ENCODE assay signal across 8 cellular contexts in the genomic region with DNA sequence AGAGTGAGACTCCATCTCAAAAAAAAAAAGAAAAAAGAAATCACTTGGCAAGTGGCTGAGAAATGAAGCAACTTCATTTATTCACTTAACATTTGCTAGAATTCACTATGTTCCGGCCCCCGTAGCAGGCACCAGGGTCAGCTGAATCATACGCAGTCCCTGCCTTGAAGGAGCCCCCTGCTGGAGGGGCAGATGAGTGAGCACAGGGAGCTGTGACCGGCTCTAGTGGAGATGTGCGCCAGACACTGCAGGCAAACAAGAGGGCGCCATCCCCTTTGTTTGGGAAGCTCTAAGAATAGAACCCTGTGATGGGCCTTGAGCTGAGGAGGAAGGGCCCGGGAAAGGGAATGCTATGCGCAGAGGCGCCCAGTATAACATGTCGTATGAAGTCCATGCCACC. TPM values are rescaled to one million over a fixed set of nuclear protein-coding genes. Genes with fewer than 3 reads are reported as not detected.
DNase-seq lines count a peak whose midpoint lies in the region; ATAC-seq, FAIRE-seq and TF ChIP-seq lines count a peak whose summit lies in the region.

No MANE protein-coding gene starts in this region.

- ATAC-seq in T-cell (replicated peaks in 1 of 4) (no peak), GM21367 (IDR thresholded peaks at IDR 0.05; ENCODE audit: unreplicated experiment) (no peak), HG02759 (IDR thresholded peaks at IDR 0.05; ENCODE audit: unreplicated experiment) (no peak)

- peaks cover 3% of the 10 kb centered on the region for H3K36me3 ChIP-seq in WERI-Rb-1
- peaks cover 1% of the 10 kb centered on the region for H3K36me3 ChIP-seq in kidney epithelial cell (ENCODE audit: control insufficient read depth, insufficient read depth, low read length)

- H3K4me3 ChIP-seq in WERI-Rb-1 (ENCODE audit: low read depth, low read length) (no peak overlapping the region), kidney epithelial cell (ENCODE audit: low read depth, low read length) (no peak overlapping the region)

- no peaks in the 10 kb centered on the region for H3K9me3 ChIP-seq in WERI-Rb-1 (ENCODE audit: severe bottlenecking)

- no peaks in the 10 kb centered on the region for H3K27me3 Mint-ChIP-seq in T-cell

- no peaks in the 10 kb centered on the region for H3K9me3 Mint-ChIP-seq in T-cell

- H3K27me3 ChIP-seq in WERI-Rb-1 (ENCODE audit: insufficient read depth, low read depth, severe bottlenecking) (no peaks in the 10 kb centered on the region), kidney epithelial cell (ENCODE audit: control insufficient read depth, insufficient read depth, low read length) (no peaks in the 10 kb centered on the region)

- CTCF ChIA-PET in T-cell (lab: Charles Lee) = interaction anchor here in 1 of 2 donors (0.7 to 1.1 kb wide), 2 partner anchors 224 to 514 kb away, joined by 3 to 4 read pairs; no protein-coding TSS in a partner anchor

- peaks cover 20% of the 10 kb centered on the region for H3K36me3 Mint-ChIP-seq in T-cell

- POLR2A ChIA-PET in T-cell (lab: Charles Lee) = no interaction called here

- H3K27ac ChIP-seq in WERI-Rb-1 = peak overlapping the region; percentile 60

- DNase-seq in D721Med (ENCODE audit: insufficient read length, low spot score) (no peak), HuH-7 (ENCODE audit: low spot score) (peak; percentile 44), WERI-Rb-1 (peak; percentile 64), kidney epithelial cell (ENCODE audit: low read depth) (no peak), T-cell (no peak), putamen (ENCODE audit: low spot score) (no peak)

- peak; percentile 36 for TF ChIP-seq CTCF in D721Med (IDR thresholded peaks at IDR 0.05; ENCODE audit: insufficient read depth, missing control alignments)
- TF ChIP-seq CTCF in WERI-Rb-1 (IDR thresholded peaks at IDR 0.05; ENCODE audit: low read depth, low read length) = peak; percentile 57
- peak; percentile 42 for TF ChIP-seq CTCF in kidney epithelial cell (IDR thresholded peaks at IDR 0.05; ENCODE audit: insufficient read depth, low read length, poor library complexity, severe bottlenecking)

- FAIRE-seq in D721Med (lab: Jason Lieb, UNC) = no peak

- H3K4me1 Mint-ChIP-seq in T-cell = no peaks in the 10 kb centered on the region

- no peak overlapping the region for H3K4me3 Mint-ChIP-seq in T-cell

- no peak overlapping the region for H3K27ac Mint-ChIP-seq in T-cell

RNA-seq across cellular contexts. Expression of gene RPL26L1, which starts 20.2 kb away (rescaled TPM):
- total RNA-seq in kidney epithelial cell (71.5 and 81.1 TPM in 2 replicates), T-cell (10 to 100 TPM; 13.7 to 16.4 (median 14.0) TPM)

RNA-seq across cellular contexts. Expression of gene ATP6V0E1, which starts 44.5 kb away (rescaled TPM):
- total RNA-seq in kidney epithelial cell = 171 and 178 TPM in 2 replicates
- 100 to 1,000 TPM in 4 of 5 donors, 10 to 100 TPM in 1; 81.6 to 156 (median 132) TPM for total RNA-seq in T-cell

Comparison
In these comparisons a context has a peak if more than half of its experiments do, and no peak if none do; other contexts are left out.
1. DNase-seq: peak in HuH-7 (single experiment) and WERI-Rb-1 (single experiment); none in D721Med (single experiment), kidney epithelial cell (single experiment), T-cell (0 of 34) and putamen (single experiment).
2. Peak in every context shown above with its lines, with median percentiles within 50 percentile points of each other: CTCF ChIP-seq.